ENCODE assay signal across 8 cellular contexts in the genomic region with DNA sequence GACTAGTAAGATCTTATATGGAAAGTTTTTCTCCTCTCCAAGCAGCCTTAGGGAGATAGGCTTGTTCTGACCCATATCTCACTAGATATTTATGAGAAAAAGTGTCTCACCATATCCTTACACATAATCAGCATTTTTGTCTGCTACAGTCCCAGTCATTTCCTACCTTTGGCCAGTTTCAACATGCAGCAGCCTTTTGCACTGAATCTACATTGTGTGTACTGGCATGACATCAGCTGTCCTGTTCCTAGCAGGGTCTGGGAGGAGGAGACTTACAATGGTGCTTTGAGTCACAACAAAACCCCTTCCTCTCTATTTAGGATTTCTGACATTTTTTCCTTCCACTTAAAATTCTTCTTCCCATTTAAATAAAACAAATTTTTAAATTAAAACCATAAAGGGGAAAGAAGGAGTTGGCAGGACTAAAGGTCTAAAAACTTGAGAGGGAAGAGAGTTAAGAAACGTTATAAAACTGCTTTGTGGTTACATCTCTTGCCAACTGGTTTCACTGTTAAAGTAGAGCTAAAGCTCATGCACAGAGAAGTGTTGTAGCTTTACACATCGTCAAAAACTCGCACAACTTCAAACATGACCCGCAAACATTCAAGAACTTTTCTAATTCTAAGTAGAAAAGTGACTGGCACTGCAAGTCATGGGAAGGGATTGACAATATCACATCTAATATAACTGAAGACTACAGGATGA. TPM values are rescaled to one million over a fixed set of nuclear protein-coding genes. Genes with fewer than 3 reads are reported as not detected.
A peak's percentile ranks its signal among the peaks of the same experiment; 100 is the strongest.
DNase-seq lines count a peak whose midpoint lies in the region; ATAC-seq and TF ChIP-seq lines count a peak whose summit lies in the region.

No MANE protein-coding gene starts in this region.

- peaks cover 0 to 3% (median 0%) of the 10 kb centered on the region in 3 donors for H3K36me3 ChIP-seq in skeletal muscle tissue (ENCODE audit: control insufficient read depth in 3 of 3, insufficient read depth in 3 of 3, low read length in 3 of 3)

- peak overlapping the region; percentile 97 for H3K4me3 ChIP-seq in WI38 (ENCODE audit: low read depth, low read length)
- H3K4me3 ChIP-seq in fibroblast of villous mesenchyme (ENCODE audit: low read depth, low read length): peak overlapping the region; percentile 91
- H3K4me3 ChIP-seq in skeletal muscle tissue (ENCODE audit: low read length in 3 of 3): peak overlapping the region; percentile 4 to 91 (median 65)

- peak overlapping the region; percentile 75 for H3K27ac ChIP-seq in skeletal muscle tissue (ENCODE audit: low read depth, low read length)

- H3K27me3 ChIP-seq in skeletal muscle tissue (ENCODE audit: control insufficient read depth in 3 of 3, insufficient read depth in 3 of 3, low read length in 3 of 3): no peaks in the 10 kb centered on the region

- H3K4me1 ChIP-seq in skeletal muscle tissue (ENCODE audit: control insufficient read depth in 3 of 3, insufficient read depth in 3 of 3, low read length in 3 of 3): peaks cover 11 to 22% (median 15%) of the 10 kb centered on the region in 3 donors

- peak overlapping the region; percentile 51 to 76 (median 52) for H3K9ac ChIP-seq in skeletal muscle tissue (ENCODE audit: low read depth in 1 of 3, low read length in 3 of 3)

- no peak for TF ChIP-seq CTCF in WI38 (IDR thresholded peaks at IDR 0.05; ENCODE audit: low read depth, low read length)
- TF ChIP-seq CTCF in fibroblast of villous mesenchyme (IDR thresholded peaks at IDR 0.05; ENCODE audit: insufficient read depth, low read depth, low read length): no peak

- peak; percentile 34 for DNase-seq in activated T-cell treated with anti-CD3 and anti-CD28 coated beads for 48 hours (ENCODE audit: low read depth)
- DNase-seq in activated T-cell treated with anti-CD3 and anti-CD28 coated beads for 4 hours: no peak
- peak; percentile 79 for DNase-seq in fibroblast of villous mesenchyme (ENCODE audit: low read depth)
- no peak for DNase-seq in NCI-H2227 treated with DMSO at 0.1 percent for 48 hours (lab: John Stamatoyannopoulos, UW)
- DNase-seq in DMS114 treated with DMSO at 0.1 percent for 48 hours (lab: John Stamatoyannopoulos, UW; ENCODE audit: unreplicated experiment): no peak

- ATAC-seq in HG03439 (IDR thresholded peaks at IDR 0.05; ENCODE audit: unreplicated experiment): peak; percentile 37

- H3K9me3 ChIP-seq in skeletal muscle tissue (ENCODE audit: control insufficient read depth in 3 of 3, low read length in 3 of 3): no peaks in the 10 kb centered on the region

RNA-seq across cellular contexts. Expression of a gene that starts 53.3 kb away (rescaled TPM):
- total RNA-seq in fibroblast of villous mesenchyme: 29.6 and 40.2 TPM in 2 replicates
- 43.8 TPM for total RNA-seq in skeletal muscle tissue

Comparison
In these comparisons a context has a peak if more than half of its experiments do, and no peak if none do; other contexts are left out.
1. DNase-seq: peak in activated T-cell treated with anti-CD3 and anti-CD28 coated beads for 48 hours (single experiment) and fibroblast of villous mesenchyme (single experiment); none in activated T-cell treated with anti-CD3 and anti-CD28 coated beads for 4 hours (single experiment), NCI-H2227 treated with DMSO at 0.1 percent for 48 hours (single experiment) and DMS114 treated with DMSO at 0.1 percent for 48 hours (single experiment).
2. Peak in every context shown above with its lines, with median percentiles within 50 percentile points of each other: H3K4me3 ChIP-seq.